ENCODE assay signal across 2 cellular contexts in genomic region chr1:205041121-205041758, GRCh38.
A peak's percentile ranks its signal among the peaks of the same experiment; 100 is the strongest.
TF ChIP-seq lines count a peak whose summit lies in the region.

No MANE protein-coding gene starts in this region.

TF ChIP-seq in liver, 16 proteins besides CTCF, POLR2A, EP300 and RAD21:
- TF ChIP-seq FOXA1 (IDR thresholded peaks at IDR 0.05) (no peak), TAF1 (conservative IDR thresholded peaks at IDR 0.05) (no peak), ATF3 (IDR thresholded peaks at IDR 0.05) (no peak), GABPA (IDR thresholded peaks at IDR 0.05 in 1 of 2, conservative IDR thresholded peaks at IDR 0.05 in 1 of 2) (no peak), JUND (IDR thresholded peaks at IDR 0.05) (no peak), SP1 (IDR thresholded peaks at IDR 0.05) (no peak), EGR1 (IDR thresholded peaks at IDR 0.05; ENCODE audit: low read depth in 2 of 2) (no peak), NR2F2 (IDR thresholded peaks at IDR 0.05) (no peak), FOXA2 (IDR thresholded peaks at IDR 0.05) (no peak), RXRA (IDR thresholded peaks at IDR 0.05) (peak; percentile 45 to 46), HNF4G (IDR thresholded peaks at IDR 0.05) (peak; percentile 51), YY1 (IDR thresholded peaks at IDR 0.05) (no peak), ZBTB33 (IDR thresholded peaks at IDR 0.05) (no peak), MAX (IDR thresholded peaks at IDR 0.05) (no peak), REST (IDR thresholded peaks at IDR 0.05) (no peak), HNF4A (conservative IDR thresholded peaks at IDR 0.05) (peak; percentile 75 to 80)

TF ChIP-seq in HepG2, 621 proteins besides CTCF, POLR2A, EP300 and RAD21:
- no peak for TF ChIP-seq ZNF547 (CRISPR knock-in tag; IDR thresholded peaks at IDR 0.05)
- no peak for TF ChIP-seq ELF4 (CRISPR knock-in tag; IDR thresholded peaks at IDR 0.05; ENCODE audit: borderline replicate concordance)
- no peak for TF ChIP-seq ZNF264 (CRISPR knock-in tag; IDR thresholded peaks at IDR 0.05)
- no peak for TF ChIP-seq KDM4B (CRISPR knock-in tag; IDR thresholded peaks at IDR 0.05)
- TF ChIP-seq ZNF510 (CRISPR knock-in tag; IDR thresholded peaks at IDR 0.05; ENCODE audit: low read depth), result no peak
- TF ChIP-seq PITX1 (CRISPR knock-in tag; IDR thresholded peaks at IDR 0.05), result no peak
- no peak for TF ChIP-seq ZNF468 (CRISPR knock-in tag; IDR thresholded peaks at IDR 0.05)
- no peak for TF ChIP-seq ARID2 (CRISPR knock-in tag; IDR thresholded peaks at IDR 0.05; ENCODE audit: borderline replicate concordance)
